Comparison of ENCODE assay signal across 28 cellular contexts in the genomic region with DNA sequence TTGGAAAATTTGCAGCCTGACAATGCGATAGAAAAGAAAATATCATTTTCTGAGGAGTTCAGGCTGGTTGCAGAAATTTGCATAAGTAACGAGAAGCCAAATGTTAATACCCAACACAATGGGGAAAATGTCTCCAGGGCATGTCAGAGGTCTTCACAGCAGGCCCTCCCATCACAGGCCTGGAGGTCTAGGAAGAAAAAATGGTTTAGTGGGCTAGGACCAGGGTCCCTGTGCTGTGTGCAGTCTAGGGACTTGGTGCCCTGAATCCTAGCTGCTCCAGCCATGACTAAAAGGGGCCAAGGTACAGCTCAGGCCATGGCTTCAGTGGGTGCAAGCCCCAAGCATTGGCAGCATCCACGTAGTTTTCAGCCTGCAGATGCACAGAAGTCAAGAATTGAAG.
"Had no signal": no experiment of that assay in that cellular context is flagged by ENCODE, and none has a peak within 500 bp of the region (broad histone marks: within the 10 kb centered on the region; RNA-seq: fewer than 3 reads in every experiment).

No MANE protein-coding gene starts in this region.

- ATAC-seq: esophagus mucosa, foreskin keratinocyte, gastrocnemius medialis, gastroesophageal sphincter, heart left ventricle, heart right ventricle had no signal

- H3K27me3 ChIP-seq: colonic mucosa, dorsolateral prefrontal cortex, esophagus muscularis mucosa, esophagus squamous epithelium, foreskin keratinocyte, gastrocnemius medialis, gastroesophageal sphincter, heart left ventricle, heart right ventricle had no signal

- H3K36me3 ChIP-seq: colonic mucosa, esophagus muscularis mucosa, esophagus squamous epithelium, gastrocnemius medialis, gastroesophageal sphincter had no signal

- DNase-seq: colonic mucosa; cortex of kidney; dermis blood vessel endothelial cell; dorsolateral prefrontal cortex; effector CD4-positive, alpha-beta T cell; effector CD8-positive, alpha-beta T cell; effector memory CD4-positive, alpha-beta T cell; endodermal cell; erythroblast; esophagus squamous epithelium; foreskin fibroblast; foreskin keratinocyte; foreskin melanocyte; gastrocnemius medialis; glutamatergic neuron; head of caudate nucleus; heart left ventricle; heart right ventricle had no signal

- H3K4me3 ChIP-seq: colonic mucosa, coronary artery, dorsolateral prefrontal cortex, esophagus muscularis mucosa, esophagus squamous epithelium, gastrocnemius medialis, gastroesophageal sphincter, heart left ventricle, heart right ventricle had no signal

- H3K9me3 ChIP-seq: colonic mucosa, gastrocnemius medialis had no signal

- H3K4me3 Mint-ChIP-seq: dendritic cell treated with granulocyte-macrophage colony-stimulating factor and Interleukin-4, amounts not matched to agents 40 ng/mL and 50 ng/mL, for 4 days; endodermal cell had no signal

- H3K4me1 ChIP-seq: colonic mucosa, esophagus muscularis mucosa, esophagus squamous epithelium, foreskin keratinocyte, gastrocnemius medialis, gastroesophageal sphincter, heart left ventricle, heart right ventricle had no signal

- H3K27ac ChIP-seq: colonic mucosa, coronary artery, dorsolateral prefrontal cortex, epithelial cell of prostate, esophagus muscularis mucosa, esophagus squamous epithelium, foreskin keratinocyte, gastrocnemius medialis, gastroesophageal sphincter, heart left ventricle, heart right ventricle had no signal

- FAIRE-seq: colon, endometrium, endothelial cell of umbilical vein, frontal cortex had no signal

- H3K27me3 Mint-ChIP-seq: dendritic cell treated with granulocyte-macrophage colony-stimulating factor and Interleukin-4, amounts not matched to agents 40 ng/mL and 50 ng/mL, for 4 days had no signal

- H3K27ac Mint-ChIP-seq: dendritic cell treated with granulocyte-macrophage colony-stimulating factor and Interleukin-4, amounts not matched to agents 40 ng/mL and 50 ng/mL, for 4 days; endodermal cell had no signal

- H3K4me1 Mint-ChIP-seq: endodermal cell had no signal
